9 cellular contexts compared by ENCODE assay signal in genomic region chr11:102312656-102313055, GRCh38. TPM values are rescaled to one million over a fixed set of nuclear protein-coding genes. Genes with fewer than 3 reads are reported as not detected.
DNase-seq lines count a peak whose midpoint lies in the region; ATAC-seq and TF ChIP-seq lines count a peak whose summit lies in the region.
"Had no signal": no experiment of that assay in that cellular context is flagged by ENCODE, and none has a peak within 500 bp of the region (broad histone marks: within the 10 kb centered on the region; RNA-seq: fewer than 3 reads in every experiment).

No MANE protein-coding gene starts in this region.

- peaks cover 50% of the 10 kb centered on the region for H3K4me1 Mint-ChIP-seq in T-helper 2 cell treated with Interferon-gamma antibody and Interleukin-4, amounts not matched to agents 5 μg/mL and 100 μg/mL, for 36 hours (ENCODE audit: low read depth)

- ATAC-seq in foreskin keratinocyte: no peak
- no peak for ATAC-seq in esophagus mucosa

- peak overlapping the region; percentile 35 for H3K4me3 Mint-ChIP-seq in T-helper 2 cell treated with Interferon-gamma antibody and Interleukin-4, amounts not matched to agents 5 μg/mL and 100 μg/mL, for 36 hours

- H3K27me3 Mint-ChIP-seq in T-helper 2 cell treated with Interferon-gamma antibody and Interleukin-4, amounts not matched to agents 5 μg/mL and 100 μg/mL, for 36 hours (ENCODE audit: low read depth): no peaks in the 10 kb centered on the region

- H3K27me3 ChIP-seq in foreskin keratinocyte (no peaks in the 10 kb centered on the region), stomach smooth muscle (ENCODE audit: control insufficient read depth in 1 of 2, insufficient read depth in 2 of 2, low read length in 2 of 2) (no peaks in the 10 kb centered on the region)

- H3K27ac Mint-ChIP-seq in T-helper 2 cell treated with Interferon-gamma antibody and Interleukin-4, amounts not matched to agents 5 μg/mL and 100 μg/mL, for 36 hours: peak overlapping the region; percentile 77

- H3K9ac ChIP-seq in stomach smooth muscle (ENCODE audit: low read length in 2 of 2): no peak overlapping the region

- no peaks in the 10 kb centered on the region for H3K9me3 ChIP-seq in stomach smooth muscle (ENCODE audit: control insufficient read depth in 2 of 2, low read length in 2 of 2)

- H3K4me3 ChIP-seq in WI38 (ENCODE audit: low read depth, low read length) (peak overlapping the region; percentile 38), stomach smooth muscle (ENCODE audit: low read length in 2 of 2) (peak overlapping the region; percentile 40 to 52)

- no peak for DNase-seq in T-helper 2 cell treated with Interferon-gamma antibody and Interleukin-4, amounts not matched to agents 5 μg/mL and 100 μg/mL, for 36 hours (ENCODE audit: low spot score)
- no peak for DNase-seq in T-helper 2 cell
- no peak for DNase-seq in foreskin keratinocyte
- no peak for DNase-seq in cerebellar cortex (ENCODE audit: low spot score)
- no peak for DNase-seq in NCI-H1105 treated with DMSO at 0.1 percent for 48 hours (lab: John Stamatoyannopoulos, UW)
- DNase-seq: AML-193 had no signal

- peaks cover 8% of the 10 kb centered on the region for H3K9me3 Mint-ChIP-seq in T-helper 2 cell treated with Interferon-gamma antibody and Interleukin-4, amounts not matched to agents 5 μg/mL and 100 μg/mL, for 36 hours

- H3K4me1 ChIP-seq in foreskin keratinocyte (peaks cover 30% of the 10 kb centered on the region), stomach smooth muscle (ENCODE audit: control insufficient read depth, insufficient read depth, low read length) (peaks cover 9% of the 10 kb centered on the region)

- TF ChIP-seq CTCF in WI38 (IDR thresholded peaks at IDR 0.05; ENCODE audit: low read depth, low read length): no peak
- TF ChIP-seq CTCF in foreskin keratinocyte (conservative IDR thresholded peaks at IDR 0.05): no peak

- H3K36me3 ChIP-seq in stomach smooth muscle (ENCODE audit: control insufficient read depth in 2 of 2, insufficient read depth in 2 of 2, low read length in 2 of 2): no peaks in the 10 kb centered on the region

- H3K27ac ChIP-seq in foreskin keratinocyte: peak overlapping the region; percentile 89
- no peak overlapping the region for H3K27ac ChIP-seq in stomach smooth muscle (ENCODE audit: low read length)

- H3K36me3 Mint-ChIP-seq in T-helper 2 cell treated with Interferon-gamma antibody and Interleukin-4, amounts not matched to agents 5 μg/mL and 100 μg/mL, for 36 hours (ENCODE audit: low read depth): peaks cover 5% of the 10 kb centered on the region

RNA-seq across cellular contexts. Expression of gene BIRC3, which starts 4.6 kb away (rescaled TPM):
- 6.7 and 10.1 TPM in 2 replicates for total RNA-seq in foreskin keratinocyte
- 2.0 and 2.8 TPM in 2 replicates for polyA plus RNA-seq in foreskin keratinocyte
- 2.2 TPM for total RNA-seq in esophagus mucosa

RNA-seq across cellular contexts. Expression of gene BIRC2, which starts 34.4 kb away (rescaled TPM):
- total RNA-seq in foreskin keratinocyte (52.7 and 57.3 TPM in 2 replicates), esophagus mucosa (22.1 TPM)
- polyA plus RNA-seq in foreskin keratinocyte: 25.8 and 27.1 TPM in 2 replicates
